Comparison of ENCODE assay signal across 13 cellular contexts in genomic region chr18:27136208-27136535, GRCh38. TPM values are rescaled to one million over a fixed set of nuclear protein-coding genes. Genes with fewer than 3 reads are reported as not detected.
A peak's percentile ranks its signal among the peaks of the same experiment; 100 is the strongest.
DNase-seq lines count a peak whose midpoint lies in the region; ATAC-seq lines count a peak whose summit lies in the region.
"Had no signal": no experiment of that assay in that cellular context is flagged by ENCODE, and none has a peak within 500 bp of the region (broad histone marks: within the 10 kb centered on the region; RNA-seq: fewer than 3 reads in every experiment).

No MANE protein-coding gene starts in this region.

- no peak overlapping the region for H3K4me3 Mint-ChIP-seq in stimulated activated memory B cell treated with anti-CD40 and anti-IgM and Interleukin-4, amounts not matched to agents 10 μg/mL and 1 μg/mL and 100 μg/mL, for 72 hours
- H3K4me3 Mint-ChIP-seq: dendritic cell treated with granulocyte-macrophage colony-stimulating factor and Interleukin-4, amounts not matched to agents 40 ng/mL and 50 ng/mL, for 4 days had no signal

- no peak overlapping the region for H3K4me3 ChIP-seq in SJCRH30
- H3K4me3 ChIP-seq: SK-N-MC had no signal

- no peaks in the 10 kb centered on the region for H3K4me1 ChIP-seq in SJCRH30

- intact Hi-C loops in sciatic nerve (cut with DNase I): no loop called here

- no peaks in the 10 kb centered on the region for H3K9me3 Mint-ChIP-seq in stimulated activated memory B cell treated with anti-CD40 and anti-IgM and Interleukin-4, amounts not matched to agents 10 μg/mL and 1 μg/mL and 100 μg/mL, for 72 hours
- H3K9me3 Mint-ChIP-seq: dendritic cell treated with granulocyte-macrophage colony-stimulating factor and Interleukin-4, amounts not matched to agents 40 ng/mL and 50 ng/mL, for 4 days had no signal

- H3K27ac Mint-ChIP-seq in stimulated activated memory B cell treated with anti-CD40 and anti-IgM and Interleukin-4, amounts not matched to agents 10 μg/mL and 1 μg/mL and 100 μg/mL, for 72 hours: no peak overlapping the region
- H3K27ac Mint-ChIP-seq: dendritic cell treated with granulocyte-macrophage colony-stimulating factor and Interleukin-4, amounts not matched to agents 40 ng/mL and 50 ng/mL, for 4 days had no signal

- H3K27me3 Mint-ChIP-seq in stimulated activated memory B cell treated with anti-CD40 and anti-IgM and Interleukin-4, amounts not matched to agents 10 μg/mL and 1 μg/mL and 100 μg/mL, for 72 hours: no peaks in the 10 kb centered on the region
- H3K27me3 Mint-ChIP-seq: dendritic cell treated with granulocyte-macrophage colony-stimulating factor and Interleukin-4, amounts not matched to agents 40 ng/mL and 50 ng/mL, for 4 days had no signal

- peak; percentile 37 for ATAC-seq in stimulated activated memory B cell treated with anti-CD40 and anti-IgM and Interleukin-4, amounts not matched to agents 10 μg/mL and 1 μg/mL and 100 μg/mL, for 72 hours
- no peak for ATAC-seq in GM18868 (IDR thresholded peaks at IDR 0.05; ENCODE audit: unreplicated experiment)
- ATAC-seq in sciatic nerve: no peak

- H3K27ac ChIP-seq in SJCRH30: no peak overlapping the region
- H3K27ac ChIP-seq: SK-N-MC had no signal

- no peaks in the 10 kb centered on the region for H3K27me3 ChIP-seq in SJCRH30

- DNase-seq in HK-2 (ENCODE audit: unreplicated experiment) (peak; percentile 77), SJCRH30 (peak; percentile 5 to 13), iPS DF 4.7 (ENCODE audit: extremely low read depth, low spot score) (peak; percentile 30), activated T-cell treated with anti-CD3 and anti-CD28 coated beads for 4 hours (no peak), sciatic nerve (ENCODE audit: low spot score) (no peak), dedifferentiated amniotic fluid mesenchymal stem cell (ENCODE audit: extremely low spot score) (no peak)
- DNase-seq: NCI-H1417 treated with DMSO at 0.1 percent for 48 hours, NCI-H69 had no signal

- no peaks in the 10 kb centered on the region for H3K36me3 ChIP-seq in SJCRH30

- no peaks in the 10 kb centered on the region for H3K4me1 Mint-ChIP-seq in stimulated activated memory B cell treated with anti-CD40 and anti-IgM and Interleukin-4, amounts not matched to agents 10 μg/mL and 1 μg/mL and 100 μg/mL, for 72 hours

- H3K9me3 ChIP-seq in SJCRH30 (replicated peaks): no peaks in the 10 kb centered on the region

- H3K36me3 Mint-ChIP-seq in stimulated activated memory B cell treated with anti-CD40 and anti-IgM and Interleukin-4, amounts not matched to agents 10 μg/mL and 1 μg/mL and 100 μg/mL, for 72 hours: no peaks in the 10 kb centered on the region

RNA-seq across cellular contexts. Expression of gene CHST9, which starts 48.9 kb away (rescaled TPM):
- total RNA-seq in SJCRH30 (2014; rRNA removed; shearing (Covaris generic)): 9.2 and 10.7 TPM in 2 replicates
- 2.4 TPM for total RNA-seq in sciatic nerve
- total RNA-seq: fibroblast of villous mesenchyme had no signal

Comparison
In these comparisons a context has a peak if more than half of its experiments do, and no peak if none do; other contexts are left out.
1. DNase-seq: peak in HK-2 (single experiment), SJCRH30 (2 of 2) and iPS DF 4.7 (single experiment); none in activated T-cell treated with anti-CD3 and anti-CD28 coated beads for 4 hours (single experiment), sciatic nerve (single experiment) and dedifferentiated amniotic fluid mesenchymal stem cell (single experiment).